Comparison of ENCODE assay signal across 17 cellular contexts in the genomic region with DNA sequence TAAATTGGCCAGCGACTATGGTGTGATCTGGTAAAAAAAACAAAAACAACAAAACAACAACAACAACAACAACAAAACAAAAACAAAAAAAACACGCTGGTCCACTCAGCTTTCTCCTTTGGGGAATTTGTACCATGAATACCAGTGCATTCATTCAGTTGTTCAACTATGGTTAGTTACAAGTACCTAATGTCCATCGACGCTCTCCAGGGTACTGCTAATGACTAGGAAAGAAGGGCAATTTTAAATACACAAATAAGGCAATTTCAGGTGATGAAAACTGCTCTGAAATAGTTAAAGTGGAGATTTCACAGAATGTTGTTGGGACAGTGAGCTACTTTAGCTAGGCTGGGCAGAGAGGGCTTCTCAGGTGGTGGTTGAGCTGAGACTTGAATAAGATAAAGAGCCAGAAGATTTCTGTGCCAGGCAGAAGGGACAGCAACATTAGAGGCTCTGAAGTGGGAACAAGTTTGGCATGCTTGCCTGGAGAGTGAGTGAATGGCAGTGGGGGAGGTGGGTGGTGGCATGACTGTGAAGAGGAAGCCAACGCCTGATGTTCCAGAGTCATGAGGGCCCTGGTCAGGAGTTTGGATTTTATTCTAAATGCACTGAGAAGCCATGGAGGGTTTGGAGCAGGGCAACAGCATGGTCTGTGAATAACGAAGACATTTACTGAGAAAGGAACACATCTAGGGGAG. TPM values are rescaled to one million over a fixed set of nuclear protein-coding genes. Genes with fewer than 3 reads are reported as not detected.
A peak's percentile ranks its signal among the peaks of the same experiment; 100 is the strongest.
DNase-seq lines count a peak whose midpoint lies in the region; ATAC-seq, FAIRE-seq and TF ChIP-seq lines count a peak whose summit lies in the region.
"Had no signal": no experiment of that assay in that cellular context is flagged by ENCODE, and none has a peak within 500 bp of the region (broad histone marks: within the 10 kb centered on the region; RNA-seq: fewer than 3 reads in every experiment).

No MANE protein-coding gene starts in this region.

- no peak overlapping the region for H2AFZ ChIP-seq in GM23338
- peak overlapping the region; percentile 49 for H2AFZ ChIP-seq in K562 (ENCODE audit: low read depth, low read length)
- no peak overlapping the region for H2AFZ ChIP-seq in keratinocyte (ENCODE audit: control insufficient read depth, low read length)

- POLR2A ChIA-PET in K562 (lab: Yijun Ruan, JAX) = interaction anchor here (0.6 to 1.4 kb wide), 5 partner anchors 11 to 46 kb away, joined by 3 to 9 read pairs (median 4); no protein-coding TSS in a partner anchor

- no peak overlapping the region for H3K27ac Mint-ChIP-seq in GM23338
- H3K27ac Mint-ChIP-seq: B cell had no signal

- CTCF ChIA-PET in K562 (lab: Yijun Ruan, JAX; ENCODE audit: low intra/inter-chr PET ratio) = no interaction called here

- intact Hi-C loops in K562 (cut with micrococcal nuclease) (no loop called here), head of caudate nucleus (cut with DNase I) (no loop called here), right lobe of liver (cut with DNase I) (no loop called here)

- no peak overlapping the region for H3K4me3 ChIP-seq in AG10803 (ENCODE audit: low read length)
- H3K4me3 ChIP-seq in GM23338 = no peak overlapping the region
- no peak overlapping the region for H3K4me3 ChIP-seq in K562
- no peak overlapping the region for H3K4me3 ChIP-seq in keratinocyte (ENCODE audit: control insufficient read depth in 2 of 3, extremely low read depth in 1 of 3, insufficient read depth in 2 of 3, low read depth in 1 of 3, low read length in 3 of 3)
- H3K4me3 ChIP-seq in right lobe of liver = no peak overlapping the region

- no peaks in the 10 kb centered on the region for H3K27me3 ChIP-seq in GM23338 (ENCODE audit: insufficient read depth)
- no peaks in the 10 kb centered on the region for H3K27me3 ChIP-seq in K562 (ENCODE audit: control insufficient read depth in 2 of 2, insufficient read depth in 2 of 2, low read length in 2 of 2)
- no peaks in the 10 kb centered on the region for H3K27me3 ChIP-seq in keratinocyte (ENCODE audit: control insufficient read depth, extremely low read depth, insufficient read depth, low read length)
- H3K27me3 ChIP-seq in right lobe of liver = no peaks in the 10 kb centered on the region

- H3F3A ChIP-seq in GM23338 (replicated peaks; ENCODE audit: low read depth) = no peaks in the 10 kb centered on the region

- H3K9me3 ChIP-seq in K562 (replicated peaks; ENCODE audit: control insufficient read depth, insufficient read depth, low read depth, low read length) (no peaks in the 10 kb centered on the region), keratinocyte (ENCODE audit: control insufficient read depth, low read depth, low read length) (no peaks in the 10 kb centered on the region), right lobe of liver (no peaks in the 10 kb centered on the region)

- TF ChIP-seq RAD21 in K562 (CRISPR knock-in tag; conservative IDR thresholded peaks at IDR 0.05 in 1 of 2, IDR thresholded peaks at IDR 0.05 in 1 of 2) = no peak

- H3K36me3 ChIP-seq in GM23338 (ENCODE audit: insufficient read depth) (no peaks in the 10 kb centered on the region; the same call in 1 of the 2 replicates), K562 (ENCODE audit: control insufficient read depth, insufficient read depth, low read length) (no peaks in the 10 kb centered on the region), keratinocyte (ENCODE audit: control insufficient read depth in 2 of 2, extremely low read depth in 1 of 2, insufficient read depth in 2 of 2, low read length in 2 of 2) (no peaks in the 10 kb centered on the region), right lobe of liver (no peaks in the 10 kb centered on the region)

- H3K79me2 ChIP-seq in GM23338 (replicated peaks; ENCODE audit: insufficient read depth) = no peaks in the 10 kb centered on the region
- H3K79me2 ChIP-seq in K562 (ENCODE audit: control insufficient read depth, insufficient read depth, low read length) = no peaks in the 10 kb centered on the region
- no peaks in the 10 kb centered on the region for H3K79me2 ChIP-seq in keratinocyte (ENCODE audit: control insufficient read depth, insufficient read depth, low read length)

- DNase-seq in AG10803 (ENCODE audit: low read depth) (peak; percentile 11), GM23338 (ENCODE audit: low spot score) (peak; percentile 12), K562 (ENCODE audit: extremely low read depth in 1 of 4, low spot score in 3 of 4) (no peak), keratinocyte (ENCODE audit: low read depth, low spot score) (no peak), midbrain (lab: John Stamatoyannopoulos, UW) (no peak), head of caudate nucleus (no peak), right lobe of liver (no peak)
- DNase-seq: ACHN; GDM1; GOT3; NCI-H1105; NCI-H2081 treated with DMSO at 0.1 percent for 48 hours; NK-92 treated with Interleukin-12 subunit alpha and Interleukin-12 subunit beta, amount 100 ng/mL, for 24 hours; SIG-M5 had no signal

- dilution Hi-C loops in keratinocyte (cut with MboI; ENCODE audit: extremely low pct_ligation_motif_present, low sequenced_read_pairs) = no loop called here

- FAIRE-seq in K562 (lab: Jason Lieb, UNC) (peak; percentile 11), keratinocyte (lab: Jason Lieb, UNC) (peak; percentile 41)
- FAIRE-seq: RCC 7860 had no signal

- H3K9me1 ChIP-seq in K562 (ENCODE audit: control insufficient read depth, insufficient read depth, low read length) (no peaks in the 10 kb centered on the region), keratinocyte (ENCODE audit: control insufficient read depth, extremely low read depth, insufficient read depth, low read length) (no peaks in the 10 kb centered on the region)

- no peak overlapping the region for H3K4me3 Mint-ChIP-seq in GM23338
- H3K4me3 Mint-ChIP-seq: B cell had no signal

- H3K9me3 Mint-ChIP-seq in GM23338 = no peaks in the 10 kb centered on the region

- no peak for TF ChIP-seq CTCF in AG10803 (conservative IDR thresholded peaks at IDR 0.05; ENCODE audit: low read length)
- TF ChIP-seq CTCF in GM23338 (conservative IDR thresholded peaks at IDR 0.05; ENCODE audit: low read depth in 2 of 2) = no peak
- no peak for TF ChIP-seq CTCF in K562 (IDR thresholded peaks at IDR 0.05 in 2 of 3, conservative IDR thresholded peaks at IDR 0.05 in 1 of 3; ENCODE audit: insufficient read depth in 2 of 3, low read depth in 1 of 3, low read length in 3 of 3)
- TF ChIP-seq CTCF in keratinocyte (optimal IDR thresholded peaks at IDR 0.05 in 1 of 3, IDR thresholded peaks at IDR 0.05 in 1 of 3, conservative IDR thresholded peaks at IDR 0.05 in 1 of 3; ENCODE audit: extremely low read depth in 1 of 3, insufficient read depth in 2 of 3, low read length in 3 of 3) = no peak
- TF ChIP-seq CTCF in right lobe of liver (IDR thresholded peaks at IDR 0.05) = no peak

- H3K4me1 ChIP-seq in GM23338 (ENCODE audit: insufficient read depth) (no peaks in the 10 kb centered on the region), K562 (replicated peaks in 1 of 2; ENCODE audit: control insufficient read depth in 2 of 2, insufficient read depth in 2 of 2, low read length in 2 of 2) (peaks cover 0 to 18% of the 10 kb centered on the region in 2 experiments; a peak in 2 of 5 replicates), keratinocyte (ENCODE audit: control insufficient read depth, extremely low read depth, insufficient read depth, low read length) (peaks cover 4% of the 10 kb centered on the region), right lobe of liver (no peaks in the 10 kb centered on the region)

- H3K4me2 ChIP-seq in GM23338 = no peak overlapping the region
- H3K4me2 ChIP-seq in K562 (ENCODE audit: insufficient read depth, low read length) = peak overlapping the region; percentile 67; the same call in 1 of the 2 replicates
- H3K4me2 ChIP-seq in keratinocyte (ENCODE audit: control insufficient read depth, extremely low read depth, insufficient read depth, low read depth, low read length) = no peak overlapping the region

- no peaks in the 10 kb centered on the region; the same call in none of the 2 replicates for H3K9me2 ChIP-seq in GM23338 (ENCODE audit: insufficient read depth)

- H4K20me1 ChIP-seq in GM23338 (replicated peaks; ENCODE audit: insufficient read depth) = 0 out of 2 replicates have a peak, but pooled peaks cover 3% of the 10 kb centered on the region
- no peaks in the 10 kb centered on the region for H4K20me1 ChIP-seq in K562 (replicated peaks; ENCODE audit: control insufficient read depth, insufficient read depth, low read length)
- no peaks in the 10 kb centered on the region for H4K20me1 ChIP-seq in keratinocyte (ENCODE audit: control insufficient read depth, extremely low read depth, insufficient read depth, low read length)

- TF ChIP-seq EP300 in K562 (IDR thresholded peaks at IDR 0.05; ENCODE audit: low read length) = no peak

- TF ChIP-seq POLR2A in K562 (conservative IDR thresholded peaks at IDR 0.05) = no peak
- no peak for TF ChIP-seq POLR2A in GM18505 (IDR thresholded peaks at IDR 0.05; ENCODE audit: borderline replicate concordance, extremely low read depth, insufficient read depth, insufficient read length)
- TF ChIP-seq POLR2A in right lobe of liver (IDR thresholded peaks at IDR 0.05) = no peak

- H3K9ac ChIP-seq in K562 (ENCODE audit: insufficient read depth in 1 of 2, low read depth in 2 of 2, low read length in 2 of 2) (no peak overlapping the region), keratinocyte (ENCODE audit: control insufficient read depth, extremely low read depth, insufficient read depth, low read length) (no peak overlapping the region)

- in situ Hi-C loops in K562 (cut with MboI) = no loop called here

- no peaks in the 10 kb centered on the region for H3K36me3 Mint-ChIP-seq in GM23338 (ENCODE audit: low read depth)

- 60% methylated on average over 6 of the region's 6 CpGs for WGBS in K562 (ENCODE audit: insufficient coverage, low coverage, missing lambda C conversion rate)
- WGBS in right lobe of liver (ENCODE audit: insufficient coverage, low coverage, low lambda C conversion rate, missing lambda C conversion rate) = 85% methylated on average over 5 of the region's 6 CpGs

- ATAC-seq in GM23338 = no peak
- peak; percentile 24 for ATAC-seq in K562
- no peak for ATAC-seq in GM18505 (IDR thresholded peaks at IDR 0.05; ENCODE audit: unreplicated experiment)
- ATAC-seq in right lobe of liver = no peak

- H3K27ac ChIP-seq in GM23338 (ENCODE audit: low read depth) (no peak overlapping the region), K562 (ENCODE audit: extremely low read depth, low read depth, low read length) (peak overlapping the region; percentile 16; the same call in 1 of the 3 replicates), keratinocyte (ENCODE audit: control insufficient read depth, insufficient read depth, low read length) (no peak overlapping the region), right lobe of liver (no peak overlapping the region)

- peaks cover 2% of the 10 kb centered on the region; the same call in 2 of the 3 replicates for H3K4me1 Mint-ChIP-seq in GM23338
- H3K4me1 Mint-ChIP-seq: B cell had no signal

- no TSS peak for BruUV-seq in K562 (replicated peaks; lab: Mats Ljungman, UMichigan)

- H3K27me3 Mint-ChIP-seq in GM23338 (ENCODE audit: insufficient read depth, low read depth, poor library complexity) = no peaks in the 10 kb centered on the region
- H3K27me3 Mint-ChIP-seq: B cell had no signal

RNA-seq across cellular contexts. Expression of gene PGRMC2, which starts 45.8 kb away (rescaled TPM):
- total RNA-seq in GM23338 (2014; rRNA removed; shearing (Covaris generic)) = 61.9 and 74.5 TPM in 2 replicates
- polyA plus RNA-seq in GM23338 (2016; fragmentation: Nextera tagmentation; extraction: Ambion mirVana) = 33.7 and 40.2 TPM in 2 replicates
- total RNA-seq in K562 (2011; cell fraction: chromatin; rRNA removed; ENCODE audit: low replicate concordance) = 14.0 and 45.2 TPM in 2 replicates
- 14.8 and 16.2 TPM in 2 replicates for total RNA-seq in K562 (2011; cell fraction: nucleolus; rRNA removed)
- total RNA-seq in K562 (2011; cell fraction: nucleoplasm; rRNA removed) = 30.2 and 51.7 TPM in 2 replicates
- 12.4 and 14.8 TPM in 2 replicates for total RNA-seq in K562 (2014; rRNA removed)
- total RNA-seq in K562 (2014; rRNA removed; fragmentation: Illumina TruSeq; extraction: Trizol) = 27.6 and 32.8 TPM in 2 replicates
- 18.3 and 19.3 TPM in 2 replicates for total RNA-seq in K562 (2015; rRNA removed; fragmentation: Illumina TruSeq; extraction: Trizol)
- 52.4 and 56.2 TPM in 2 replicates for total RNA-seq in K562 (2021)
- 20.4 and 21.8 TPM in 2 replicates for polyA plus RNA-seq in K562 (2011; rRNA removed)
- polyA plus RNA-seq in K562 (2011; cell fraction: cytosol; rRNA removed) = 2.6 and 6.2 TPM in 2 replicates
- 7.7 and 11.3 TPM in 2 replicates for polyA plus RNA-seq in K562 (2011; cell fraction: nucleus; rRNA removed)
- polyA plus RNA-seq in K562 (2012) = 37.6 and 55.2 TPM in 2 replicates
- polyA plus RNA-seq in K562 (2014; fragmentation: Illumina TruSeq; extraction: Trizol) = 72.0 and 81.3 TPM in 2 replicates
- polyA plus RNA-seq in K562 (2014; fragmentation: Nextera tagmentation; extraction: Ambion mirVana) = 10 to 100 TPM; 17.1 to 22.7 TPM
- polyA plus RNA-seq in K562 (2014; rRNA removed) = 31.9 and 34.1 TPM in 2 replicates
- polyA minus RNA-seq in K562 (2011; rRNA and poly(A)+ RNA removed) = 6.1 and 9.1 TPM in 2 replicates
- 8.3 and 8.4 TPM in 2 replicates for polyA minus RNA-seq in K562 (2011; cell fraction: cytosol; rRNA and poly(A)+ RNA removed)
- polyA minus RNA-seq in K562 (2011; cell fraction: nucleus; rRNA and poly(A)+ RNA removed) = 5.3 and 8.4 TPM in 2 replicates
- polyA plus RNA-seq in keratinocyte = 14.6 to 26.7 TPM (median 20.0 TPM) in 3 replicates
- 67.5 TPM for polyA plus RNA-seq in keratinocyte (2011; ENCODE audit: low read depth)
- polyA plus RNA-seq in keratinocyte (2011; cell fraction: cytosol; rRNA removed) = 13.3 and 27.2 TPM in 2 replicates
- polyA plus RNA-seq in keratinocyte (2011; cell fraction: nucleus; rRNA removed) = 35.7 and 49.7 TPM in 2 replicates
- 64.0 and 95.7 TPM in 2 replicates for polyA plus RNA-seq in keratinocyte (2012; ENCODE audit: low replicate concordance)
- 1.8 to 5.7 TPM (median 2.0 TPM) in 3 replicates for polyA minus RNA-seq in keratinocyte
- 9.0 TPM for polyA minus RNA-seq in keratinocyte (2011; cell fraction: cytosol; rRNA and poly(A)+ RNA removed)
- 7.6 and 14.6 TPM in 2 replicates for polyA minus RNA-seq in keratinocyte (2011; cell fraction: nucleus; rRNA and poly(A)+ RNA removed)
- total RNA-seq in right lobe of liver = 100 to 1,000 TPM in 1 of 6 experiments, 10 to 100 TPM in 5; 54.3 to 129 (median 65.7) TPM

Comparison
In these comparisons a context has a peak if more than half of its experiments do, and no peak if none do; other contexts are left out.
1. DNase-seq: peak in AG10803 (single experiment) and GM23338 (single experiment); none in K562 (0 of 4), keratinocyte (single experiment), midbrain (single experiment), head of caudate nucleus (0 of 42) and right lobe of liver (0 of 3).